Comparison of ENCODE assay signal across 11 cellular contexts in genomic region chr15:52163321-52164190, GRCh38. TPM values are rescaled to one million over a fixed set of nuclear protein-coding genes. Genes with fewer than 3 reads are reported as not detected.
DNase-seq lines count a peak whose midpoint lies in the region; ATAC-seq and TF ChIP-seq lines count a peak whose summit lies in the region.
"Had no signal": no experiment of that assay in that cellular context is flagged by ENCODE, and none has a peak within 500 bp of the region (broad histone marks: within the 10 kb centered on the region; RNA-seq: fewer than 3 reads in every experiment).

No MANE protein-coding gene starts in this region.

- H3K4me1 Mint-ChIP-seq in CD8-positive, alpha-beta T cell (ENCODE audit: low read depth): peaks cover 35% of the 10 kb centered on the region

- ATAC-seq in CD8-positive, alpha-beta T cell: peak; percentile 46
- ATAC-seq in GM19463 (IDR thresholded peaks at IDR 0.05; ENCODE audit: unreplicated experiment) (no peak), HG03097 (IDR thresholded peaks at IDR 0.05; ENCODE audit: low FRiP score, unreplicated experiment) (no peak)
- ATAC-seq: mucosa of descending colon had no signal

- no peaks in the 10 kb centered on the region for H3K27me3 Mint-ChIP-seq in CD8-positive, alpha-beta T cell (ENCODE audit: low read depth)
- H3K27me3 Mint-ChIP-seq: activated naive CD4-positive, alpha-beta T cell treated with anti-CD3 and anti-CD28 coated beads, Interleukin-2, amount 50 U/mL, for 24 hours had no signal

- TF ChIP-seq CTCF in CD8-positive, alpha-beta T cell (IDR thresholded peaks at IDR 0.05): peak; percentile 31
- peak; percentile 45 for TF ChIP-seq CTCF in GM12875 (IDR thresholded peaks at IDR 0.05; ENCODE audit: borderline replicate concordance, insufficient read depth, low read depth, low read length)

- H3K36me3 ChIP-seq in CD8-positive, alpha-beta T cell (ENCODE audit: insufficient read depth, low read length): peaks cover 24% of the 10 kb centered on the region

- H3K4me3 Mint-ChIP-seq in CD8-positive, alpha-beta T cell: no peak overlapping the region
- H3K4me3 Mint-ChIP-seq: activated naive CD4-positive, alpha-beta T cell treated with anti-CD3 and anti-CD28 coated beads, Interleukin-2, amount 50 U/mL, for 24 hours had no signal

- H3K36me3 Mint-ChIP-seq in CD8-positive, alpha-beta T cell: peaks cover 47% of the 10 kb centered on the region

- H3K27ac Mint-ChIP-seq in CD8-positive, alpha-beta T cell: no peak overlapping the region
- H3K27ac Mint-ChIP-seq: activated naive CD4-positive, alpha-beta T cell treated with anti-CD3 and anti-CD28 coated beads, Interleukin-2, amount 50 U/mL, for 24 hours had no signal

- H3K9me3 Mint-ChIP-seq in CD8-positive, alpha-beta T cell: no peaks in the 10 kb centered on the region
- H3K9me3 Mint-ChIP-seq: activated naive CD4-positive, alpha-beta T cell treated with anti-CD3 and anti-CD28 coated beads, Interleukin-2, amount 50 U/mL, for 24 hours had no signal

- DNase-seq in CD8-positive, alpha-beta T cell: peak in 3 of 7 experiments; percentile 31 to 40 (median 33)
- DNase-seq in activated CD4-positive, alpha-beta T cell treated with anti-CD3 and anti-CD28 coated beads, Interleukin-2, amount 50 U/mL, for 48 hours: peak; percentile 11 to 18
- peak; percentile 71 for DNase-seq in islet precursor cell
- no peak for DNase-seq in EL
- DNase-seq in pons (ENCODE audit: low spot score): no peak
- DNase-seq: mucosa of descending colon, NCI-H1694 treated with DMSO at 0.1 percent for 48 hours had no signal

- H3K4me3 ChIP-seq in CD8-positive, alpha-beta T cell (ENCODE audit: low read depth, low read length): no peak overlapping the region
- no peak overlapping the region for H3K4me3 ChIP-seq in GM12875 (ENCODE audit: low read depth, low read length)
- H3K4me3 ChIP-seq: mucosa of descending colon had no signal

- H3K4me1 ChIP-seq in CD8-positive, alpha-beta T cell (ENCODE audit: insufficient read depth, low read length): peaks cover 4% of the 10 kb centered on the region

- POLR2A ChIA-PET in CD8-positive, alpha-beta T cell (lab: Charles Lee): interaction anchor here (1.3 to 2.6 kb wide), 2 partner anchors 16 kb away, joined by 7 to 14 read pairs; no protein-coding TSS in a partner anchor

- H3K9me3 ChIP-seq in CD8-positive, alpha-beta T cell (ENCODE audit: low read length): no peaks in the 10 kb centered on the region
- H3K9me3 ChIP-seq: mucosa of descending colon had no signal

- intact Hi-C loops in CD8-positive, alpha-beta T cell (cut with DNase I, micrococcal nuclease): loop anchor here (1.0 to 2.0 kb wide), 3 partner anchors 15 to 63 kb away; no protein-coding TSS in a partner anchor

- CTCF ChIA-PET in CD8-positive, alpha-beta T cell (lab: Charles Lee): interaction anchor here (0.6 to 5.0 kb wide), 10 partner anchors 10 to 86 kb away, joined by 3 to 35 read pairs (median 3); no protein-coding TSS in a partner anchor

- H3K27me3 ChIP-seq in CD8-positive, alpha-beta T cell (ENCODE audit: insufficient read depth, low read length): no peaks in the 10 kb centered on the region

- H3K27ac ChIP-seq in CD8-positive, alpha-beta T cell (ENCODE audit: low read depth, low read length): no peak overlapping the region

RNA-seq across cellular contexts. Expression of gene GNB5, which starts 27.6 kb away (rescaled TPM):
- 10 to 100 TPM; 83.5 to 92.8 TPM for total RNA-seq in CD8-positive, alpha-beta T cell

RNA-seq across cellular contexts. Expression of gene BCL2L10, which starts 51.0 kb away (rescaled TPM):
- total RNA-seq in CD8-positive, alpha-beta T cell: under 1 TPM; 0.24 to 0.44 TPM

Comparison
In these comparisons a context has a peak if more than half of its experiments do, and no peak if none do; other contexts are left out.
1. DNase-seq: peak in activated CD4-positive, alpha-beta T cell treated with anti-CD3 and anti-CD28 coated beads, Interleukin-2, amount 50 U/mL, for 48 hours (2 of 2) and islet precursor cell (single experiment); none in EL (single experiment) and pons (single experiment).